ENCODE assay signal across 12 cellular contexts in genomic region chr15:59237119-59237853, GRCh38. TPM values are rescaled to one million over a fixed set of nuclear protein-coding genes. Genes with fewer than 3 reads are reported as not detected.
A peak's percentile ranks its signal among the peaks of the same experiment; 100 is the strongest.
DNase-seq lines count a peak whose midpoint lies in the region; ATAC-seq and TF ChIP-seq lines count a peak whose summit lies in the region.
"Had no signal": no experiment of that assay in that cellular context is flagged by ENCODE, and none has a peak within 500 bp of the region (broad histone marks: within the 10 kb centered on the region; RNA-seq: fewer than 3 reads in every experiment).

No MANE protein-coding gene starts in this region.

- WGBS in sigmoid colon, 2 donors, result 78 to 95% methylated on average over 8 of the region's 8 CpGs

- peaks cover 0 to 7% (median 6%) of the 10 kb centered on the region in 4 donors for H3K4me1 ChIP-seq in sigmoid colon
- H3K4me1 ChIP-seq: Peyer's patch had no signal

- H3K4me3 ChIP-seq in GM12864 (ENCODE audit: low read depth, low read length) (peak overlapping the region; percentile 35), sigmoid colon (no peak overlapping the region)
- H3K4me3 ChIP-seq: Peyer's patch had no signal

- H3K36me3 Mint-ChIP-seq in activated B cell treated with CpG ODN at 0.5 μM for 24 hours (ENCODE audit: low read depth), result peaks cover 36% of the 10 kb centered on the region
- peaks cover 6% of the 10 kb centered on the region for H3K36me3 Mint-ChIP-seq in activated CD8-positive, alpha-beta memory T cell treated with anti-CD3 and anti-CD28 coated beads, Interleukin-2, amount 10 ng/mL, durations not matched to agents 7 days and 5 days
- no peaks in the 10 kb centered on the region for H3K36me3 Mint-ChIP-seq in stimulated activated effector memory CD8-positive, alpha-beta T cell treated with anti-CD3 and anti-CD28 coated beads, Interleukin-12 subunit alpha, Interleukin-12 subunit beta, amount 100 ng/mL, for 72 hours

- CTCF ChIA-PET in activated B cell treated with CpG ODN at 0.5 μM for 24 hours (lab: Charles Lee), result interaction anchor here (1.1 to 2.7 kb wide), 4 partner anchors 9 to 175 kb away, joined by 3 to 14 read pairs (median 4); no protein-coding TSS in a partner anchor
- CTCF ChIA-PET in activated CD8-positive, alpha-beta memory T cell treated with anti-CD3 and anti-CD28 coated beads, Interleukin-2, amount 10 ng/mL, durations not matched to agents 7 days and 5 days (lab: Charles Lee), result interaction anchor here (1.1 kb wide), 3 partner anchors 9 to 257 kb away, joined by 3 to 4 read pairs (median 3); no protein-coding TSS in a partner anchor

- no peaks in the 10 kb centered on the region for H3K27me3 Mint-ChIP-seq in activated B cell treated with CpG ODN at 0.5 μM for 24 hours
- peaks cover 2% of the 10 kb centered on the region for H3K27me3 Mint-ChIP-seq in activated CD8-positive, alpha-beta memory T cell treated with anti-CD3 and anti-CD28 coated beads, Interleukin-2, amount 10 ng/mL, durations not matched to agents 7 days and 5 days

- peaks cover 46% of the 10 kb centered on the region for H3K4me1 Mint-ChIP-seq in activated B cell treated with CpG ODN at 0.5 μM for 24 hours
- H3K4me1 Mint-ChIP-seq in activated CD8-positive, alpha-beta memory T cell treated with anti-CD3 and anti-CD28 coated beads, Interleukin-2, amount 10 ng/mL, durations not matched to agents 7 days and 5 days, result peaks cover 8% of the 10 kb centered on the region
- no peaks in the 10 kb centered on the region for H3K4me1 Mint-ChIP-seq in stimulated activated effector memory CD8-positive, alpha-beta T cell treated with anti-CD3 and anti-CD28 coated beads, Interleukin-12 subunit alpha, Interleukin-12 subunit beta, amount 100 ng/mL, for 72 hours

- H3K4me3 Mint-ChIP-seq in activated B cell treated with CpG ODN at 0.5 μM for 24 hours, result peak overlapping the region; percentile 48
- no peak overlapping the region for H3K4me3 Mint-ChIP-seq in activated CD8-positive, alpha-beta memory T cell treated with anti-CD3 and anti-CD28 coated beads, Interleukin-2, amount 10 ng/mL, durations not matched to agents 7 days and 5 days
- no peak overlapping the region for H3K4me3 Mint-ChIP-seq in stimulated activated effector memory CD8-positive, alpha-beta T cell treated with anti-CD3 and anti-CD28 coated beads, Interleukin-12 subunit alpha, Interleukin-12 subunit beta, amount 100 ng/mL, for 72 hours

- no peaks in the 10 kb centered on the region for H3K27me3 ChIP-seq in sigmoid colon
- H3K27me3 ChIP-seq: Peyer's patch had no signal

- TF ChIP-seq CTCF in GM12864 (IDR thresholded peaks at IDR 0.05; ENCODE audit: low read depth, low read length, missing control alignments), result no peak
- no peak for TF ChIP-seq CTCF in activated B cell treated with CpG ODN at 0.5 μM for 24 hours (IDR thresholded peaks at IDR 0.05)
- no peak for TF ChIP-seq CTCF in sigmoid colon (IDR thresholded peaks at IDR 0.05)

- H3K9me3 Mint-ChIP-seq in activated B cell treated with CpG ODN at 0.5 μM for 24 hours, result no peaks in the 10 kb centered on the region
- H3K9me3 Mint-ChIP-seq in activated CD8-positive, alpha-beta memory T cell treated with anti-CD3 and anti-CD28 coated beads, Interleukin-2, amount 10 ng/mL, durations not matched to agents 7 days and 5 days (ENCODE audit: low read depth), result no peaks in the 10 kb centered on the region
- H3K9me3 Mint-ChIP-seq in stimulated activated effector memory CD8-positive, alpha-beta T cell treated with anti-CD3 and anti-CD28 coated beads, Interleukin-12 subunit alpha, Interleukin-12 subunit beta, amount 100 ng/mL, for 72 hours, result no peaks in the 10 kb centered on the region

- peak; percentile 44 for ATAC-seq in GM21381 (IDR thresholded peaks at IDR 0.05; ENCODE audit: unreplicated experiment)
- peak; percentile 75 for ATAC-seq in HG03354 (IDR thresholded peaks at IDR 0.05; ENCODE audit: poor library complexity, severe bottlenecking, unreplicated experiment)
- peak; percentile 84 for ATAC-seq in activated B cell treated with CpG ODN at 0.5 μM for 24 hours (ENCODE audit: low read depth)
- ATAC-seq in activated CD8-positive, alpha-beta memory T cell treated with anti-CD3 and anti-CD28 coated beads, Interleukin-2, amount 10 ng/mL, durations not matched to agents 7 days and 5 days, result no peak
- no peak for ATAC-seq in stimulated activated effector memory CD8-positive, alpha-beta T cell treated with anti-CD3 and anti-CD28 coated beads, Interleukin-12 subunit alpha, Interleukin-12 subunit beta, amount 100 ng/mL, for 72 hours

- no peak for TF ChIP-seq POLR2A in sigmoid colon (IDR thresholded peaks at IDR 0.05)

- DNase-seq in GM12864 (ENCODE audit: low read depth) (peak; percentile 68), activated B cell treated with CpG ODN at 0.5 μM for 24 hours (no peak), LoVo (ENCODE audit: low spot score) (no peak), sigmoid colon (no peak)
- DNase-seq in activated CD8-positive, alpha-beta memory T cell treated with anti-CD3 and anti-CD28 coated beads, Interleukin-2, amount 10 ng/mL, durations not matched to agents 7 days and 5 days, result no peak
- DNase-seq in stimulated activated effector memory CD8-positive, alpha-beta T cell treated with anti-CD3 and anti-CD28 coated beads, Interleukin-12 subunit alpha, Interleukin-12 subunit beta, amount 100 ng/mL, for 72 hours (ENCODE audit: low spot score in 2 of 2), result no peak
- DNase-seq: cerebellar nuclear complex, DMS53 had no signal

- H3K27ac ChIP-seq in sigmoid colon, result no peak overlapping the region

- H3K36me3 ChIP-seq in sigmoid colon, result no peaks in the 10 kb centered on the region

- POLR2A ChIA-PET in activated B cell treated with CpG ODN at 0.5 μM for 24 hours (lab: Charles Lee), result interaction anchor here (0.5 to 2.3 kb wide), 8 partner anchors 10 to 291 kb away, joined by 3 to 12 read pairs (median 4); no protein-coding TSS in a partner anchor

- intact Hi-C loops in activated B cell treated with CpG ODN at 0.5 μM for 24 hours (cut with micrococcal nuclease) (loop anchor here (1.0 to 5.0 kb wide), 4 partner anchors 14 to 176 kb away; no protein-coding TSS in a partner anchor), sigmoid colon (cut with DNase I) (no loop called here)

- H3K27ac Mint-ChIP-seq in activated B cell treated with CpG ODN at 0.5 μM for 24 hours, result peak overlapping the region; percentile 88
- H3K27ac Mint-ChIP-seq in activated CD8-positive, alpha-beta memory T cell treated with anti-CD3 and anti-CD28 coated beads, Interleukin-2, amount 10 ng/mL, durations not matched to agents 7 days and 5 days, result no peak overlapping the region
- H3K27ac Mint-ChIP-seq in stimulated activated effector memory CD8-positive, alpha-beta T cell treated with anti-CD3 and anti-CD28 coated beads, Interleukin-12 subunit alpha, Interleukin-12 subunit beta, amount 100 ng/mL, for 72 hours, result no peak overlapping the region

- H3K9me3 ChIP-seq in sigmoid colon, result no peaks in the 10 kb centered on the region
- H3K9me3 ChIP-seq: Peyer's patch had no signal

- TF ChIP-seq EP300 in sigmoid colon (IDR thresholded peaks at IDR 0.05), result no peak

RNA-seq across cellular contexts. Expression of gene LDHAL6B, which starts 30.6 kb away (rescaled TPM):
- not detected in 2 replicates for total RNA-seq in activated B cell treated with CpG ODN at 0.5 μM for 24 hours
- total RNA-seq in activated CD8-positive, alpha-beta memory T cell treated with anti-CD3 and anti-CD28 coated beads, Interleukin-2, amount 10 ng/mL, durations not matched to agents 7 days and 5 days, result not detected
- total RNA-seq in sigmoid colon, result not detected
- polyA plus RNA-seq in sigmoid colon, result not detected
- total RNA-seq: Peyer's patch, subcutaneous adipose tissue had no signal

Comparison
In these comparisons a context has a peak if more than half of its experiments do, and no peak if none do; other contexts are left out.
1. ATAC-seq: peak in GM21381 (single experiment), HG03354 (single experiment) and activated B cell treated with CpG ODN at 0.5 μM for 24 hours (single experiment); none in activated CD8-positive, alpha-beta memory T cell treated with anti-CD3 and anti-CD28 coated beads, Interleukin-2, amount 10 ng/mL, durations not matched to agents 7 days and 5 days (single experiment) and stimulated activated effector memory CD8-positive, alpha-beta T cell treated with anti-CD3 and anti-CD28 coated beads, Interleukin-12 subunit alpha, Interleukin-12 subunit beta, amount 100 ng/mL, for 72 hours (single experiment).